In the genomic region with DNA sequence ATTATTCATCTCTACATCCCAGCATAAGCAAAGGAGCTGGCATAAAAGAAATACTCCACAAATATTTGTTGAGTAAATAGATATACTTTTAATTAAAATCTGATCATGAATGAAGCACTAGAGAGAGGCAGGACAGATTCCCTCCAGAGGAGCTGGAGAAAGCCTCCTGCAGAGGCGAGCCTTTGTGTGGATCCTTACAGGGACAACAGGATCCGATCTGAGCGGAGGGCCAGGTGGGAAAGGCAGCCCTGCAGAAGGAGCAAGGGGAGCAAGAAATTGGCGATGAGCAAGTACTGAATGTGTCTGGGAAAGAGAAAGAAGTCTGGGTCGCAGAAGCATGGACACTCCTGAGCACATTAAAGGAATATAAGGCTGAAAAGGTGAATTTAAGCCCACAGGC, we compare ENCODE assay signal across 13 cellular contexts.
"Had no signal": no experiment of that assay in that cellular context is flagged by ENCODE, and none has a peak within 500 bp of the region (broad histone marks: within the 10 kb centered on the region; RNA-seq: fewer than 3 reads in every experiment).

No MANE protein-coding gene starts in this region.

- H3K27me3 Mint-ChIP-seq: dendritic cell treated with granulocyte-macrophage colony-stimulating factor and Interleukin-4, amounts not matched to agents 40 ng/mL and 50 ng/mL, for 4 days had no signal

- H3K36me3 Mint-ChIP-seq: natural killer cell had no signal

- H3K4me1 Mint-ChIP-seq: natural killer cell had no signal

- H3K36me3 ChIP-seq: heart left ventricle, spleen, stomach, thoracic aorta had no signal

- H3K27ac ChIP-seq: epithelial cell of prostate, stomach had no signal

- H3K9me3 Mint-ChIP-seq: dendritic cell treated with granulocyte-macrophage colony-stimulating factor and Interleukin-4, amounts not matched to agents 40 ng/mL and 50 ng/mL, for 4 days; natural killer cell had no signal

- ATAC-seq: activated CD4-positive, CD25-positive, alpha-beta regulatory T cell treated with anti-CD3 and anti-CD28 coated beads, Interleukin-2, amount 50 U/mL, for 24 hours; heart left ventricle; mucosa of descending colon; natural killer cell; sciatic nerve had no signal

- H3K27ac Mint-ChIP-seq: dendritic cell treated with granulocyte-macrophage colony-stimulating factor and Interleukin-4, amounts not matched to agents 40 ng/mL and 50 ng/mL, for 4 days; natural killer cell had no signal

- H3K9me3 ChIP-seq: heart left ventricle, mucosa of descending colon, spleen, stomach, thoracic aorta had no signal

- H3K27me3 ChIP-seq: heart left ventricle, spleen, stomach had no signal

- H3K4me3 ChIP-seq: heart left ventricle, mucosa of descending colon, spleen, stomach, thoracic aorta had no signal

- DNase-seq: activated naive CD4-positive, alpha-beta T cell; aorta; effector memory CD4-positive, alpha-beta T cell; heart left ventricle; mucosa of descending colon; natural killer cell; spleen; stomach had no signal

- H3K4me3 Mint-ChIP-seq: dendritic cell treated with granulocyte-macrophage colony-stimulating factor and Interleukin-4, amounts not matched to agents 40 ng/mL and 50 ng/mL, for 4 days; natural killer cell had no signal
